17 cellular contexts compared by ENCODE assay signal in the genomic region with DNA sequence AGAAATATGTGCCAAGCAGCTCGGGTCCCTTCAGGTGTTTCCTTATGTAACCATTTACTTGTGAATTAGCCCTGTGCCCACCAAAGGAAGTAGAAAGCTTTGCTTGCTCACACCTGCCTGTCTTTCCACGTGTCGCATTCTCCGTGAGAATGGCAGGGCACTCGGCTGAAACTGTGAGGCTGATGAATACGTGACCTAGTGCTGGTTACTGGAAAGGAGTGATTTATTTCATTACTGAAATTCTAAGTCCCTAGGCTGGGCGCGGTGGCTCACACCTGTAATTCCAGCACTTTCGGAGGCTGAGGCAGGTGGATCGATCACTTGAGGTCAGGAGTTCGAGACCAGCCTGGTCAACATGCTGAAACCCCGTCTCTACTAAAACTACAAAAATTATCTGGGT.
DNase-seq lines count a peak whose midpoint lies in the region; ATAC-seq and TF ChIP-seq lines count a peak whose summit lies in the region.
"Had no signal": no experiment of that assay in that cellular context is flagged by ENCODE, and none has a peak within 500 bp of the region (broad histone marks: within the 10 kb centered on the region; RNA-seq: fewer than 3 reads in every experiment).

No MANE protein-coding gene starts in this region.

- H2AFZ ChIP-seq in OCI-LY3 (ENCODE audit: low read depth, low read length), result no peak overlapping the region
- H2AFZ ChIP-seq: GM23338 had no signal

- H3K79me2 ChIP-seq in OCI-LY3 (ENCODE audit: low read length), result no peaks in the 10 kb centered on the region

- H3K4me1 ChIP-seq in OCI-LY3 (ENCODE audit: low read length), result peaks cover 45% of the 10 kb centered on the region

- H3K36me3 ChIP-seq in OCI-LY3 (replicated peaks; ENCODE audit: low read depth, low read length), result no peaks in the 10 kb centered on the region
- H3K36me3 ChIP-seq: BE2C had no signal

- no peak for TF ChIP-seq CTCF in OCI-LY3 (IDR thresholded peaks at IDR 0.05; ENCODE audit: low read depth, low read length)

- peak overlapping the region; percentile 52 for H3K4me2 ChIP-seq in OCI-LY3 (ENCODE audit: low read length)
- H3K4me2 ChIP-seq: GM23338 had no signal

- H3K27ac Mint-ChIP-seq in stimulated activated effector memory CD8-positive, alpha-beta T cell treated with anti-CD3 and anti-CD28 coated beads, Interleukin-12 subunit alpha, Interleukin-12 subunit beta, amount 100 ng/mL, for 72 hours, result no peak overlapping the region
- H3K27ac Mint-ChIP-seq: CD14-positive monocyte; CD4-positive, alpha-beta memory T cell; GM23338 had no signal

- no peaks in the 10 kb centered on the region for H3K4me1 Mint-ChIP-seq in stimulated activated effector memory CD8-positive, alpha-beta T cell treated with anti-CD3 and anti-CD28 coated beads, Interleukin-12 subunit alpha, Interleukin-12 subunit beta, amount 100 ng/mL, for 72 hours
- H3K4me1 Mint-ChIP-seq: CD4-positive, alpha-beta memory T cell had no signal

- no peaks in the 10 kb centered on the region for H3K9me3 Mint-ChIP-seq in stimulated activated effector memory CD8-positive, alpha-beta T cell treated with anti-CD3 and anti-CD28 coated beads, Interleukin-12 subunit alpha, Interleukin-12 subunit beta, amount 100 ng/mL, for 72 hours
- H3K9me3 Mint-ChIP-seq: GM23338 had no signal

- H3K4me3 ChIP-seq in OCI-LY3 (ENCODE audit: low read length), result no peak overlapping the region
- H3K4me3 ChIP-seq: GM23338 had no signal

- H3K27ac ChIP-seq in OCI-LY3 (ENCODE audit: low read length), result no peak overlapping the region

- peak; percentile 34 for ATAC-seq in stimulated activated effector memory CD8-positive, alpha-beta T cell treated with anti-CD3 and anti-CD28 coated beads, Interleukin-12 subunit alpha, Interleukin-12 subunit beta, amount 100 ng/mL, for 72 hours
- ATAC-seq: GM23338 had no signal

- no peaks in the 10 kb centered on the region for H3K9me3 ChIP-seq in OCI-LY3 (ENCODE audit: insufficient read depth, low read length)
- H3K9me3 ChIP-seq: BE2C had no signal

- peaks cover 13% of the 10 kb centered on the region for H3K27me3 ChIP-seq in OCI-LY3 (ENCODE audit: low read depth, low read length)
- H3K27me3 ChIP-seq: BE2C had no signal

- H3K9ac ChIP-seq in OCI-LY3 (ENCODE audit: low read length), result no peak overlapping the region

- H4K20me1 ChIP-seq in OCI-LY3 (ENCODE audit: insufficient read depth, low read length), result no peaks in the 10 kb centered on the region

- DNase-seq in stimulated activated CD4-positive, alpha-beta T cell treated with anti-CD3 and anti-CD28 coated beads, Interleukin-1b, Interleukin-23, amount 100 ng/mL, for 48 hours, result peak; percentile 29
- DNase-seq in stimulated activated CD4-positive, alpha-beta T cell treated with anti-CD3 and anti-CD28 coated beads, Interleukin-12 subunit alpha, Interleukin-12 subunit beta, amount 100 ng/mL, for 4 hours, result no peak
- peak; percentile 68 for DNase-seq in left kidney (ENCODE audit: low read depth, low spot score)
- no peak for DNase-seq in stimulated activated effector memory CD8-positive, alpha-beta T cell treated with anti-CD3 and anti-CD28 coated beads, Interleukin-12 subunit alpha, Interleukin-12 subunit beta, amount 100 ng/mL, for 72 hours (ENCODE audit: low spot score in 2 of 2)
- DNase-seq in NCI-H187 treated with DMSO at 0.1 percent for 48 hours (lab: John Stamatoyannopoulos, UW), result no peak
- no peak for DNase-seq in activated CD8-positive, alpha-beta memory T cell treated with anti-CD3 and anti-CD28 coated beads for 24 hours
- no peak for DNase-seq in GDM1 (lab: John Stamatoyannopoulos, UW)
- DNase-seq: ACHN; BE2C; CD4-positive, alpha-beta memory T cell; DMS153; DMS79; GF-D8; HCEC 1CT had no signal

- no peak overlapping the region for H3K4me3 Mint-ChIP-seq in stimulated activated effector memory CD8-positive, alpha-beta T cell treated with anti-CD3 and anti-CD28 coated beads, Interleukin-12 subunit alpha, Interleukin-12 subunit beta, amount 100 ng/mL, for 72 hours
- H3K4me3 Mint-ChIP-seq: CD14-positive monocyte; CD4-positive, alpha-beta memory T cell; GM23338 had no signal

- H3K36me3 Mint-ChIP-seq in stimulated activated effector memory CD8-positive, alpha-beta T cell treated with anti-CD3 and anti-CD28 coated beads, Interleukin-12 subunit alpha, Interleukin-12 subunit beta, amount 100 ng/mL, for 72 hours, result no peaks in the 10 kb centered on the region
- H3K36me3 Mint-ChIP-seq: CD14-positive monocyte; CD4-positive, alpha-beta memory T cell had no signal

Comparison
In these comparisons a context has a peak if more than half of its experiments do, and no peak if none do; other contexts are left out.
1. DNase-seq: peak in stimulated activated CD4-positive, alpha-beta T cell treated with anti-CD3 and anti-CD28 coated beads, Interleukin-1b, Interleukin-23, amount 100 ng/mL, for 48 hours (single experiment) and left kidney (single experiment); none in stimulated activated CD4-positive, alpha-beta T cell treated with anti-CD3 and anti-CD28 coated beads, Interleukin-12 subunit alpha, Interleukin-12 subunit beta, amount 100 ng/mL, for 4 hours (single experiment), stimulated activated effector memory CD8-positive, alpha-beta T cell treated with anti-CD3 and anti-CD28 coated beads, Interleukin-12 subunit alpha, Interleukin-12 subunit beta, amount 100 ng/mL, for 72 hours (0 of 2), NCI-H187 treated with DMSO at 0.1 percent for 48 hours (single experiment), activated CD8-positive, alpha-beta memory T cell treated with anti-CD3 and anti-CD28 coated beads for 24 hours (single experiment) and GDM1 (single experiment).